ENCODE assay signal across 14 cellular contexts in the genomic region with DNA sequence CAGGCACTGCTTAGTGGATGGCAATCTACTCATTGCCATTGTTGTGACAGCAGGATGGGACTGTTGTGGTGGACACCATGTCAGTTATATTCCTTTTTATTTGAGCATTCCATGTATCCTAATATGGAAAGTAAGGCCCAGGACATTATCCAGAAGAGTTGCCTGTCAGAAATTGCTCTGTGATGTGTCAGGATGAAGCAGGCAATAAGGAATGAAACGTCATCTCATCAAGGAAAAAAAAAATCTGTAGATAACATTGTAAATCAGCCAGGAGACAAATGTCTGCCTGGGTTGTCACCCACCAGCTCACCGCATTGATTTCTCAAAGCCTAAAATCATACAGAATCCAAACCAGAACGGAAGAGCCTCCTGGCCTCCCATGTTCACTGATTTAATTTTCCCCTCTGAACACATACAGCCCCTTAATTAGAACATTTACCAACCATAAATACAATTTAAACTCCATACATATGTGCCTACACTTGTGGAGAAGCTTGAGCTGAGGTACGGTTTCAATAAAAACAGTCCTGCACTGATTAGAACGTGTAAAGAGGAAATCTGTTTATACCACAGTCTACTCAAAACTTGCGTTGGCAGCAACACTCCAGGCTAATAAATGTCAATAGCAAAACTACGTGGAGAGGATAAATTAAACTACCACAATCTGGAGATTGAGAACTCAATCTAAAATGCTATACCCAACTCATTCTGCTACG.
DNase-seq lines count a peak whose midpoint lies in the region; ATAC-seq, FAIRE-seq and TF ChIP-seq lines count a peak whose summit lies in the region.
"Had no signal": no experiment of that assay in that cellular context is flagged by ENCODE, and none has a peak within 500 bp of the region (broad histone marks: within the 10 kb centered on the region; RNA-seq: fewer than 3 reads in every experiment).

No MANE protein-coding gene starts in this region.

- H3K27ac ChIP-seq in neural cell (ENCODE audit: low read length) (no peak overlapping the region), transverse colon (no peak overlapping the region)
- H3K27ac ChIP-seq: BLaER1 had no signal

- H3K4me3 ChIP-seq in epithelial cell of esophagus (ENCODE audit: low read length) (no peak overlapping the region), neural cell (ENCODE audit: low read length) (no peak overlapping the region), transverse colon (no peak overlapping the region)
- H3K4me3 ChIP-seq: BLaER1 had no signal

- H3K9me2 ChIP-seq in neural cell (ENCODE audit: insufficient read depth, low read length) = no peaks in the 10 kb centered on the region

- H2AFZ ChIP-seq in neural cell (ENCODE audit: low read depth, low read length) = no peak overlapping the region

- no peaks in the 10 kb centered on the region for H3F3A ChIP-seq in neural cell (ENCODE audit: insufficient read depth, low read length, poor library complexity, severe bottlenecking)

- H3K79me2 ChIP-seq in neural cell (replicated peaks; ENCODE audit: insufficient read depth, low read length) = no peaks in the 10 kb centered on the region

- TF ChIP-seq CTCF in epithelial cell of esophagus (IDR thresholded peaks at IDR 0.05; ENCODE audit: insufficient read depth, low read depth, low read length, missing control alignments) = no peak
- TF ChIP-seq CTCF in neural cell (IDR thresholded peaks at IDR 0.05; ENCODE audit: poor library complexity, severe bottlenecking) = no peak
- TF ChIP-seq CTCF in transverse colon (IDR thresholded peaks at IDR 0.05) = no peak

- TF ChIP-seq EP300 in neural cell (conservative IDR thresholded peaks at IDR 0.05; ENCODE audit: poor library complexity, severe bottlenecking) = peak; percentile 59
- TF ChIP-seq EP300 in transverse colon (IDR thresholded peaks at IDR 0.05; ENCODE audit: low read depth) = no peak

- H3K9ac ChIP-seq in neural cell (ENCODE audit: low read length) = no peak overlapping the region
- H3K9ac ChIP-seq: BLaER1 had no signal

- H3K4me2 ChIP-seq in neural cell (ENCODE audit: low read length) = no peak overlapping the region
- H3K4me2 ChIP-seq: BLaER1 had no signal

- peak; percentile 93 for DNase-seq in EL
- peak; percentile 85 for DNase-seq in RCC 7860 (ENCODE audit: low spot score)
- DNase-seq in epithelial cell of esophagus (ENCODE audit: low read depth) = peak; percentile 57
- DNase-seq in transverse colon = no peak
- no peak for DNase-seq in NCI-H1694 (lab: John Stamatoyannopoulos, UW)
- no peak for DNase-seq in retina
- DNase-seq in left cardiac atrium = no peak
- DNase-seq: activated CD4-positive, CD25-positive, alpha-beta regulatory T cell; activated naive CD4-positive, alpha-beta T cell treated with anti-CD3 and anti-CD28 coated beads, Interleukin-2, amount 10 ng/mL, durations not matched to agents 7 days and 5 days; erythroblast; posterior cingulate gyrus; T-helper 1 cell had no signal

- H4K20me1 ChIP-seq in neural cell (ENCODE audit: insufficient read depth) = no peaks in the 10 kb centered on the region
- H4K20me1 ChIP-seq: BLaER1 had no signal

- WGBS in transverse colon (ENCODE audit: low coverage in 1 of 2), 2 donors = 59 to 71% methylated on average over 3 to 8 of the region's 8 CpGs

- no peak for TF ChIP-seq POLR2A in transverse colon (IDR thresholded peaks at IDR 0.05)

- no peak for ATAC-seq in left cardiac atrium

- no peak for FAIRE-seq in RCC 7860 (lab: Jason Lieb, UNC)

- H3K27me3 ChIP-seq in neural cell (ENCODE audit: insufficient read depth, low read depth, low read length) = peaks cover 19% of the 10 kb centered on the region
- H3K27me3 ChIP-seq in transverse colon = peaks cover 44% of the 10 kb centered on the region
- H3K27me3 ChIP-seq: BLaER1 had no signal

- in situ Hi-C loops in transverse colon (cut with MboI; ENCODE audit: low pct_ligation_motif_present in 1 of 4, low pct_unique_long_range_greater_than_20kb in 1 of 4, low sequenced_read_pairs in 3 of 4) = no loop called here

- no peaks in the 10 kb centered on the region for H3K9me3 ChIP-seq in neural cell (ENCODE audit: low read length)
- H3K9me3 ChIP-seq in transverse colon = no peaks in the 10 kb centered on the region
- H3K9me3 ChIP-seq: BLaER1 had no signal

- H3K36me3 ChIP-seq in neural cell (ENCODE audit: insufficient read depth, low read length) (no peaks in the 10 kb centered on the region), transverse colon (no peaks in the 10 kb centered on the region)
- H3K36me3 ChIP-seq: BLaER1 had no signal

- peaks cover 0 to 7% (median 0%) of the 10 kb centered on the region in 4 donors for H3K4me1 ChIP-seq in transverse colon
- H3K4me1 ChIP-seq: BLaER1 had no signal

- no peak for TF ChIP-seq RAD21 in neural cell (conservative IDR thresholded peaks at IDR 0.05)

- intact Hi-C loops in transverse colon (cut with DNase I; ENCODE audit: low total_unique reads) = no loop called here
- intact Hi-C loops in left cardiac atrium (cut with DNase I) = no loop called here

TF ChIP-seq in neural cell, 6 proteins besides CTCF, POLR2A, EP300 and RAD21:
- TF ChIP-seq REST (IDR thresholded peaks at IDR 0.05; ENCODE audit: borderline replicate concordance) = peak; percentile 75
- no peak for TF ChIP-seq MXI1 (conservative IDR thresholded peaks at IDR 0.05; ENCODE audit: poor library complexity, severe bottlenecking)

Comparison
In these comparisons a context has a peak if more than half of its experiments do, and no peak if none do; other contexts are left out.
1. DNase-seq: peak in EL (single experiment), RCC 7860 (single experiment) and epithelial cell of esophagus (single experiment); none in transverse colon (single experiment), NCI-H1694 (single experiment), retina (single experiment) and left cardiac atrium (single experiment).